ENCODE assay signal across 16 cellular contexts in genomic region chr12:106275458-106275857, GRCh38.
"Had no signal": no experiment of that assay in that cellular context is flagged by ENCODE, and none has a peak within 500 bp of the region (broad histone marks: within the 10 kb centered on the region; RNA-seq: fewer than 3 reads in every experiment).

No MANE protein-coding gene starts in this region.

- ATAC-seq: gastrocnemius medialis; heart right ventricle; natural killer cell treated with Interleukin-12 subunit alpha and Interleukin-12 subunit beta and Interleukin-15 and Interleukin-18, amount 100 ng/mL, for 72 hours had no signal

- H3K27ac Mint-ChIP-seq: activated naive CD4-positive, alpha-beta T cell treated with anti-CD3 and anti-CD28 coated beads, Interleukin-2, amount 50 U/mL, for 24 hours; natural killer cell treated with Interleukin-12 subunit alpha and Interleukin-12 subunit beta and Interleukin-15 and Interleukin-18, amount 100 ng/mL, for 72 hours; stimulated activated naive CD8-positive, alpha-beta T cell treated with anti-CD3 and anti-CD28 coated beads, Interleukin-15, Interleukin-2, amounts not matched to agents 100 ng/mL and 50 ng/mL, for 24 hours; T-helper 1 cell treated with Interleukin-12 subunit alpha and Interleukin-12 subunit beta and Interleukin-4 antibody, amounts not matched to agents 30 μg/mL and 1 μg/mL, for 36 hours had no signal

- H3K4me1 ChIP-seq: testis had no signal

- H3K4me3 Mint-ChIP-seq: activated naive CD4-positive, alpha-beta T cell treated with anti-CD3 and anti-CD28 coated beads, Interleukin-2, amount 50 U/mL, for 24 hours; brain; central memory CD8-positive, alpha-beta T cell; natural killer cell treated with Interleukin-12 subunit alpha and Interleukin-12 subunit beta and Interleukin-15 and Interleukin-18, amount 100 ng/mL, for 72 hours; stimulated activated naive CD8-positive, alpha-beta T cell treated with anti-CD3 and anti-CD28 coated beads, Interleukin-15, Interleukin-2, amounts not matched to agents 100 ng/mL and 50 ng/mL, for 24 hours; T-helper 1 cell treated with Interleukin-12 subunit alpha and Interleukin-12 subunit beta and Interleukin-4 antibody, amounts not matched to agents 30 μg/mL and 1 μg/mL, for 36 hours had no signal

- H3K27me3 Mint-ChIP-seq: activated naive CD4-positive, alpha-beta T cell treated with anti-CD3 and anti-CD28 coated beads, Interleukin-2, amount 50 U/mL, for 24 hours; central memory CD8-positive, alpha-beta T cell; stimulated activated naive CD8-positive, alpha-beta T cell treated with anti-CD3 and anti-CD28 coated beads, Interleukin-15, Interleukin-2, amounts not matched to agents 100 ng/mL and 50 ng/mL, for 24 hours had no signal

- H3K36me3 ChIP-seq: gastrocnemius medialis, heart right ventricle, lower lobe of right lung had no signal

- H3K36me3 Mint-ChIP-seq: activated naive CD4-positive, alpha-beta T cell treated with anti-CD3 and anti-CD28 coated beads, Interleukin-2, amount 50 U/mL, for 24 hours; brain; natural killer cell treated with Interleukin-12 subunit alpha and Interleukin-12 subunit beta and Interleukin-15 and Interleukin-18, amount 100 ng/mL, for 72 hours had no signal

- H3K9me3 Mint-ChIP-seq: activated naive CD4-positive, alpha-beta T cell treated with anti-CD3 and anti-CD28 coated beads, Interleukin-2, amount 50 U/mL, for 24 hours; brain; central memory CD8-positive, alpha-beta T cell; natural killer cell treated with Interleukin-12 subunit alpha and Interleukin-12 subunit beta and Interleukin-15 and Interleukin-18, amount 100 ng/mL, for 72 hours; stimulated activated naive CD8-positive, alpha-beta T cell treated with anti-CD3 and anti-CD28 coated beads, Interleukin-15, Interleukin-2, amounts not matched to agents 100 ng/mL and 50 ng/mL, for 24 hours; T-helper 1 cell treated with Interleukin-12 subunit alpha and Interleukin-12 subunit beta and Interleukin-4 antibody, amounts not matched to agents 30 μg/mL and 1 μg/mL, for 36 hours had no signal

- H3K27ac ChIP-seq: gastrocnemius medialis, heart right ventricle, lower lobe of right lung, testis had no signal

- H3K4me3 ChIP-seq: gastrocnemius medialis, heart right ventricle, lower lobe of right lung, testis had no signal

- H3K9me3 ChIP-seq: gastrocnemius medialis, heart right ventricle, lower lobe of right lung, testis had no signal

- H3K4me1 Mint-ChIP-seq: activated naive CD4-positive, alpha-beta T cell treated with anti-CD3 and anti-CD28 coated beads, Interleukin-2, amount 50 U/mL, for 24 hours; brain; central memory CD8-positive, alpha-beta T cell had no signal

- DNase-seq: activated T-cell treated with anti-CD3 and anti-CD28 coated beads, Interleukin-2, amount 50 U/mL, for 1 hour; amniotic stem cell; effector memory CD4-positive, alpha-beta T cell; gastrocnemius medialis; heart right ventricle; lower lobe of right lung; midbrain; stimulated activated CD4-positive, alpha-beta T cell treated with anti-CD3 and anti-CD28 coated beads, Interleukin-4, amount 100 ng/mL, for 1 hour; stimulated activated CD8-positive, alpha-beta memory T cell treated with anti-CD3 and anti-CD28 coated beads, Interleukin-4, amount 100 ng/mL, for 48 hours; testis had no signal
